8 cellular contexts compared by ENCODE assay signal in the genomic region with DNA sequence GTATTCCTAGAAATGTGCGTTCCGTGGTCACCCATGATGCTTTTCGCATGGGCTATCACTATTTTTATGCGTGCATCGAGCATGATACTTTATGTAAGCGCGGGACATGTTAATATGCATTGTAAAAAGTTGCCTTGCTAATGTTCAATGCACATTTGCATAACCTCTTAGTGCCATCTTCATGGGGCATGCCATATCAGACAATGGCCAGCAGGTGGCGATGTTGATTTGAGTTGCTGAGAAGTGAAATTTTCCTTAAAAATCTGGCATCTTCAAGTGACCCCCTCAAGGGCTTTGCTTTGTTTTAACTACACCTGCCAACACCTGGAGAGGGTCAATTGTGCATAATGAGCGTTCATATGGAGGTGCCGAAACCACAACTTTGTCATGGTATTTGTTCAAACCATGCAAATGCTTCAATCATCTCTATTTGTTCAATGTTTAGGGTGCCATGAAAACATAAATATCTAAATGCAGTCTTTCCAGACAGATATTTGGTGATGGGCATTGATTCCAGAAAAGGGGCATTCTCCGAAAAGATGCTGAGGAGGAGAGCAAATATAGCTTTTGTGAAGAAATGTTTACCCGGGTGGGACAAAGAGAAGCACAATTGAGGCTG.
DNase-seq lines count a peak whose midpoint lies in the region; ATAC-seq and TF ChIP-seq lines count a peak whose summit lies in the region.

No MANE protein-coding gene starts in this region.

- H3K36me3 ChIP-seq in adipocyte (ENCODE audit: control insufficient read depth, insufficient read depth, low read length, severe bottlenecking) = no peaks in the 10 kb centered on the region

- no peaks in the 10 kb centered on the region for H3K27me3 ChIP-seq in adipocyte (replicated peaks; ENCODE audit: control insufficient read depth, insufficient read depth, low read length)

- TF ChIP-seq CTCF in HFF-Myc (IDR thresholded peaks at IDR 0.05; ENCODE audit: low read depth, low read length, missing control alignments) (peak; percentile 50), retinal pigment epithelial cell (conservative IDR thresholded peaks at IDR 0.05; ENCODE audit: low read depth, low read length) (peak; percentile 91)

- no peak for ATAC-seq in left ventricle myocardium superior

- H3K4me3 ChIP-seq in HFF-Myc (replicated peaks; ENCODE audit: low read depth, low read length) (no peak overlapping the region), adipocyte (ENCODE audit: low read length) (no peak overlapping the region), retinal pigment epithelial cell (ENCODE audit: low read length) (no peak overlapping the region)

- no peaks in the 10 kb centered on the region for H3K9me3 ChIP-seq in adipocyte (ENCODE audit: control insufficient read depth, low read length)

- DNase-seq in NCI-H2196 (lab: John Stamatoyannopoulos, UW; ENCODE audit: unreplicated experiment) = peak; percentile 37
- DNase-seq in NCI-H2196 treated with DMSO at 0.1 percent for 48 hours (lab: John Stamatoyannopoulos, UW; ENCODE audit: unreplicated experiment) = no peak
- no peak for DNase-seq in HFF-Myc (ENCODE audit: extremely low read depth, low read depth)
- DNase-seq in NOMO-1 treated with DMSO at 0.1 percent for 48 hours (lab: John Stamatoyannopoulos, UW; ENCODE audit: unreplicated experiment) = peak; percentile 6
- DNase-seq in adipocyte (ENCODE audit: low read depth) = peak; percentile 57
- peak; percentile 25 for DNase-seq in left ventricle myocardium superior
- no peak for DNase-seq in retinal pigment epithelial cell (ENCODE audit: low read depth)
- DNase-seq in NCI-H2029 treated with DMSO at 0.1 percent for 48 hours (lab: John Stamatoyannopoulos, UW) = no peak

- intact Hi-C loops in left ventricle myocardium superior (cut with micrococcal nuclease) = loop anchor here (10.0 kb wide), 1 partner anchor 567 kb away; no protein-coding TSS in a partner anchor

- no peaks in the 10 kb centered on the region for H3K4me1 ChIP-seq in adipocyte (ENCODE audit: control insufficient read depth, insufficient read depth, low read length)

- no peak overlapping the region for H3K9ac ChIP-seq in adipocyte (ENCODE audit: low read length)

Comparison
In these comparisons a context has a peak if more than half of its experiments do, and no peak if none do; other contexts are left out.
1. DNase-seq: peak in NCI-H2196 (single experiment), NOMO-1 treated with DMSO at 0.1 percent for 48 hours (single experiment), adipocyte (single experiment) and left ventricle myocardium superior (single experiment); none in NCI-H2196 treated with DMSO at 0.1 percent for 48 hours (single experiment), HFF-Myc (single experiment), retinal pigment epithelial cell (single experiment) and NCI-H2029 treated with DMSO at 0.1 percent for 48 hours (single experiment).